In the genomic region with DNA sequence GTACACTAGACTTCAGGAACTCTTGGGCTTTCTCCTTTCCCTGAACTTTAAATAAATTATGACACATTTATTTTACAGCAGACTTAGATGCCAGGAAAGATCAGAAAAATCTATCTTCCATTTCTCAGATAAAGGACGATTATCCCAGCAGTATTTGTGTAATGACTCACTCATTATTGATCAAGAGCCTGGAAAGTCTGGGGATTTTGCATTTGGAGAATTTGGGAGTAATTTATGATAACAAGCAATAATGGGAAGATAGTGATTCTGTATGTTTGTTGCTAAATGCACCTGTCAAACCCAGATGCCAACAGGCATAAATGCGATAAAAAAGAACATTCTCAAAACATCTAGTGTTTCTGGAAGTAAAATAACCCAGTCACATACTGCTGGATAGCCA, we compare ENCODE assay signal across 29 cellular contexts.
"Had no signal": no experiment of that assay in that cellular context is flagged by ENCODE, and none has a peak within 500 bp of the region (broad histone marks: within the 10 kb centered on the region; RNA-seq: fewer than 3 reads in every experiment).

No MANE protein-coding gene starts in this region.

- DNase-seq: stimulated activated CD4-positive, alpha-beta T cell treated with anti-CD3 and anti-CD28 coated beads, Interleukin-2, amount 100 ng/mL, for 48 hours; stimulated activated CD4-positive, alpha-beta T cell treated with anti-CD3 and anti-CD28 coated beads, Interleukin-4, amount 100 ng/mL, for 1 hour; stimulated activated CD4-positive, alpha-beta T cell treated with anti-CD3 and anti-CD28 coated beads, Interleukin-4, amount 100 ng/mL, for 24 hours; stimulated activated CD4-positive, alpha-beta T cell treated with anti-CD3 and anti-CD28 coated beads, Interleukin-4, amount 100 ng/mL, for 4 hours; stimulated activated CD8-positive, alpha-beta memory T cell treated with anti-CD3 and anti-CD28 coated beads, Interleukin-4, amount 100 ng/mL, for 48 hours; stimulated activated naive B cell treated with anti-CD40 and anti-IgM and Interleukin-4, amounts not matched to agents 10 μg/mL and 1 μg/mL and 100 μg/mL, for 72 hours; stimulated activated naive CD4-positive, alpha-beta T cell; stimulated activated naive CD4-positive, alpha-beta T cell treated with Interleukin-2 at 50 U/mL for 16 hours; stimulated activated naive CD8-positive, alpha-beta T cell treated with anti-CD3 and anti-CD28 coated beads, Interleukin-15, amount 100 ng/mL, for 72 hours; stimulated activated naive CD8-positive, alpha-beta T cell treated with anti-CD3 and anti-CD28 coated beads, Interleukin-15, Interleukin-2, amounts not matched to agents 100 U/mL and 50 U/mL, for 24 hours; stomach; substantia nigra; testis; thyroid gland; tibial artery; transverse colon; trophoblast cell; upper lobe of left lung; upper lobe of right lung; uterus had no signal

- H3K27me3 ChIP-seq: stomach, suprapubic skin, testis, thyroid gland, tibial artery, tibial nerve, transverse colon, upper lobe of left lung, upper lobe of right lung, uterus, vagina had no signal

- H3K36me3 Mint-ChIP-seq: stimulated activated effector memory CD8-positive, alpha-beta T cell treated with anti-CD3 and anti-CD28 coated beads, Interleukin-12 subunit alpha, Interleukin-12 subunit beta, amount 100 ng/mL, for 72 hours; stimulated activated memory B cell treated with anti-CD40 and anti-IgM and Interleukin-4, amounts not matched to agents 10 μg/mL and 1 μg/mL and 100 μg/mL, for 72 hours; stimulated activated naive B cell treated with anti-CD40 and anti-IgM and Interleukin-4, amounts not matched to agents 10 μg/mL and 1 μg/mL and 100 μg/mL, for 72 hours; type B pancreatic cell had no signal

- FAIRE-seq: urothelium cell line had no signal

- H3K27ac Mint-ChIP-seq: stimulated activated effector memory CD8-positive, alpha-beta T cell treated with anti-CD3 and anti-CD28 coated beads, Interleukin-12 subunit alpha, Interleukin-12 subunit beta, amount 100 ng/mL, for 72 hours; stimulated activated memory B cell treated with anti-CD40 and anti-IgM and Interleukin-4, amounts not matched to agents 10 μg/mL and 1 μg/mL and 100 μg/mL, for 72 hours; stimulated activated naive B cell treated with anti-CD40 and anti-IgM and Interleukin-4, amounts not matched to agents 10 μg/mL and 1 μg/mL and 100 μg/mL, for 72 hours; stimulated activated naive CD8-positive, alpha-beta T cell treated with anti-CD3 and anti-CD28 coated beads, Interleukin-15, amount 100 ng/mL, for 72 hours; stimulated activated naive CD8-positive, alpha-beta T cell treated with anti-CD3 and anti-CD28 coated beads, Interleukin-15, Interleukin-2, amounts not matched to agents 100 ng/mL and 50 ng/mL, for 24 hours; type B pancreatic cell had no signal

- H3K36me3 ChIP-seq: stomach, suprapubic skin, thoracic aorta, thyroid gland, tibial artery, tibial nerve, transverse colon, upper lobe of left lung, upper lobe of right lung, uterus, vagina had no signal

- H3K27ac ChIP-seq: stomach, suprapubic skin, testis, thoracic aorta, thyroid gland, tibial artery, tibial nerve, transverse colon, upper lobe of left lung, upper lobe of right lung, uterus, vagina had no signal

- ATAC-seq: stimulated activated effector memory CD8-positive, alpha-beta T cell treated with anti-CD3 and anti-CD28 coated beads, Interleukin-12 subunit alpha, Interleukin-12 subunit beta, amount 100 ng/mL, for 72 hours; stimulated activated memory B cell treated with anti-CD40 and anti-IgM and Interleukin-4, amounts not matched to agents 10 μg/mL and 1 μg/mL and 100 μg/mL, for 72 hours; stimulated activated naive B cell treated with anti-CD40 and anti-IgM and Interleukin-4, amounts not matched to agents 10 μg/mL and 1 μg/mL and 100 μg/mL, for 72 hours; stimulated activated naive CD8-positive, alpha-beta T cell treated with anti-CD3 and anti-CD28 coated beads, Interleukin-15, amount 100 ng/mL, for 72 hours; stimulated activated naive CD8-positive, alpha-beta T cell treated with anti-CD3 and anti-CD28 coated beads, Interleukin-15, Interleukin-2, amounts not matched to agents 100 U/mL and 50 U/mL, for 24 hours; upper lobe of right lung had no signal

- H3K4me1 Mint-ChIP-seq: stimulated activated effector memory CD8-positive, alpha-beta T cell treated with anti-CD3 and anti-CD28 coated beads, Interleukin-12 subunit alpha, Interleukin-12 subunit beta, amount 100 ng/mL, for 72 hours; stimulated activated naive CD8-positive, alpha-beta T cell treated with anti-CD3 and anti-CD28 coated beads, Interleukin-15, amount 100 ng/mL, for 72 hours had no signal

- H3K4me3 ChIP-seq: stomach, suprapubic skin, testis, thoracic aorta, thyroid gland, tibial artery, tibial nerve, transverse colon, upper lobe of left lung, upper lobe of right lung, uterus, vagina had no signal

- H3K4me3 Mint-ChIP-seq: stimulated activated effector memory CD8-positive, alpha-beta T cell treated with anti-CD3 and anti-CD28 coated beads, Interleukin-12 subunit alpha, Interleukin-12 subunit beta, amount 100 ng/mL, for 72 hours; stimulated activated memory B cell treated with anti-CD40 and anti-IgM and Interleukin-4, amounts not matched to agents 10 μg/mL and 1 μg/mL and 100 μg/mL, for 72 hours; stimulated activated naive B cell treated with anti-CD40 and anti-IgM and Interleukin-4, amounts not matched to agents 10 μg/mL and 1 μg/mL and 100 μg/mL, for 72 hours; stimulated activated naive CD8-positive, alpha-beta T cell treated with anti-CD3 and anti-CD28 coated beads, Interleukin-15, amount 100 ng/mL, for 72 hours; stimulated activated naive CD8-positive, alpha-beta T cell treated with anti-CD3 and anti-CD28 coated beads, Interleukin-15, Interleukin-2, amounts not matched to agents 100 ng/mL and 50 ng/mL, for 24 hours; type B pancreatic cell had no signal

- H3K4me1 ChIP-seq: stomach, suprapubic skin, testis, thyroid gland, tibial artery, tibial nerve, transverse colon, upper lobe of left lung, upper lobe of right lung, vagina had no signal

- H3K27me3 Mint-ChIP-seq: stimulated activated memory B cell treated with anti-CD40 and anti-IgM and Interleukin-4, amounts not matched to agents 10 μg/mL and 1 μg/mL and 100 μg/mL, for 72 hours; type B pancreatic cell had no signal

- H3K9me3 ChIP-seq: suprapubic skin, testis, thoracic aorta, thyroid gland, upper lobe of right lung, vagina had no signal

- H3K9me3 Mint-ChIP-seq: stimulated activated effector memory CD8-positive, alpha-beta T cell treated with anti-CD3 and anti-CD28 coated beads, Interleukin-12 subunit alpha, Interleukin-12 subunit beta, amount 100 ng/mL, for 72 hours; type B pancreatic cell had no signal
